ENCODE assay signal across 1 cellular context in the genomic region with DNA sequence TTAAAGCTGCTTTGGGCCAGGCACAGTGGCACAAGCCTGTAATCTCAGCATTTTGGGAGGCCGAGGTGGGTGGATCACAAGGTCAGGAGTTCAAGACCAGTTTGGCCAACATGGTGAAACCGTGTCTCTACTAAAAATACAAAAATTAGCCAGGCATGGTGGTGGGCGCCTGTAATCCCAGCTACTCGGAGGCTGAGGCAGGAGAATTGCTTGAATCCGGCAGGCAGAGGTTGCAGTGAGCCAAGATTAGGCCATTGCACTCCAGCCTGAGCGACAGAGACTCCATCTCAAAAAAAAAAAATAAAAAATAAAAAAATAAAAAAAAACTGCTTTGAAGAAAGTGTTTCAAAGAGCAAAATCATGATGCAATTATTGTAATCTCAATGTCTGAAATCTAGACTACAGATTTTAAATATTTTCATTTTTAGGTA.
A peak's percentile ranks its signal among the peaks of the same experiment; 100 is the strongest.
TF ChIP-seq lines count a peak whose summit lies in the region.

No MANE protein-coding gene starts in this region.

TF ChIP-seq in GM12878, 131 proteins besides CTCF, POLR2A, EP300 and RAD21:
- TF ChIP-seq HDGF (IDR thresholded peaks at IDR 0.05) (peak; percentile 38; the same call in 1 of the 2 replicates), NR2F1 (conservative IDR thresholded peaks at IDR 0.05) (peak; percentile 56), PAX8 (IDR thresholded peaks at IDR 0.05) (0 out of 2 replicates have a peak, but pooled peaks have one; percentile 9), ZNF217 (IDR thresholded peaks at IDR 0.05) (peak; percentile 36; the same call in 1 of the 2 replicates)
- TF ChIP-seq, protein P1, sequence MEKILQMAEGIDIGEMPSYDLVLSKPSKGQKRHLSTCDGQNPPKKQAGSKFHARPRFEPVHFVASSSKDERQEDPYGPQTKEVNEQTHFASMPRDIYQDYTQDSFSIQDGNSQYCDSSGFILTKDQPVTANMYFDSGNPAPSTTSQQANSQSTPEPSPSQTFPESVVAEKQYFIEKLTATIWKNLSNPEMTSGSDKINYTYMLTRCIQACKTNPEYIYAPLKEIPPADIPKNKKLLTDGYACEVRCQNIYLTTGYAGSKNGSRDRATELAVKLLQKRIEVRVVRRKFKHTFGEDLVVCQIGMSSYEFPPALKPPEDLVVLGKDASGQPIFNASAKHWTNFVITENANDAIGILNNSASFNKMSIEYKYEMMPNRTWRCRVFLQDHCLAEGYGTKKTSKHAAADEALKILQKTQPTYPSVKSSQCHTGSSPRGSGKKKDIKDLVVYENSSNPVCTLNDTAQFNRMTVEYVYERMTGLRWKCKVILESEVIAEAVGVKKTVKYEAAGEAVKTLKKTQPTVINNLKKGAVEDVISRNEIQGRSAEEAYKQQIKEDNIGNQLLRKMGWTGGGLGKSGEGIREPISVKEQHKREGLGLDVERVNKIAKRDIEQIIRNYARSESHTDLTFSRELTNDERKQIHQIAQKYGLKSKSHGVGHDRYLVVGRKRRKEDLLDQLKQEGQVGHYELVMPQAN (conservative IDR thresholded peaks at IDR 0.05) = 0 out of 2 replicates have a peak, but pooled peaks have one; percentile 26
- TF ChIP-seq, protein P2, sequence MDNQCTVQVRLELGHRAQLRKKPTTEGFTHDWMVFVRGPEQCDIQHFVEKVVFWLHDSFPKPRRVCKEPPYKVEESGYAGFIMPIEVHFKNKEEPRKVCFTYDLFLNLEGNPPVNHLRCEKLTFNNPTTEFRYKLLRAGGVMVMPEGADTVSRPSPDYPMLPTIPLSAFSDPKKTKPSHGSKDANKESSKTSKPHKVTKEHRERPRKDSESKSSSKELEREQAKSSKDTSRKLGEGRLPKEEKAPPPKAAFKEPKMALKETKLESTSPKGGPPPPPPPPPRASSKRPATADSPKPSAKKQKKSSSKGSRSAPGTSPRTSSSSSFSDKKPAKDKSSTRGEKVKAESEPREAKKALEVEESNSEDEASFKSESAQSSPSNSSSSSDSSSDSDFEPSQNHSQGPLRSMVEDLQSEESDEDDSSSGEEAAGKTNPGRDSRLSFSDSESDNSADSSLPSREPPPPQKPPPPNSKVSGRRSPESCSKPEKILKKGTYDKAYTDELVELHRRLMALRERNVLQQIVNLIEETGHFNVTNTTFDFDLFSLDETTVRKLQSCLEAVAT (IDR thresholded peaks at IDR 0.05) = peak; percentile 50; the same call in 1 of the 2 replicates
